In genomic region chr1:22404486-22404885, GRCh38 we compare ENCODE assay signal across 5 cellular contexts.
"Had no signal": no experiment of that assay in that cellular context is flagged by ENCODE, and none has a peak within 500 bp of the region (broad histone marks: within the 10 kb centered on the region; RNA-seq: fewer than 3 reads in every experiment).

No MANE protein-coding gene starts in this region.

- H3K27ac ChIP-seq: HL-60 had no signal

- FAIRE-seq: HepG2, HTR-8/SVneo had no signal

- DNase-seq: IMR-90, KBM-7 had no signal

- ATAC-seq: HepG2 had no signal
